In the genomic region with DNA sequence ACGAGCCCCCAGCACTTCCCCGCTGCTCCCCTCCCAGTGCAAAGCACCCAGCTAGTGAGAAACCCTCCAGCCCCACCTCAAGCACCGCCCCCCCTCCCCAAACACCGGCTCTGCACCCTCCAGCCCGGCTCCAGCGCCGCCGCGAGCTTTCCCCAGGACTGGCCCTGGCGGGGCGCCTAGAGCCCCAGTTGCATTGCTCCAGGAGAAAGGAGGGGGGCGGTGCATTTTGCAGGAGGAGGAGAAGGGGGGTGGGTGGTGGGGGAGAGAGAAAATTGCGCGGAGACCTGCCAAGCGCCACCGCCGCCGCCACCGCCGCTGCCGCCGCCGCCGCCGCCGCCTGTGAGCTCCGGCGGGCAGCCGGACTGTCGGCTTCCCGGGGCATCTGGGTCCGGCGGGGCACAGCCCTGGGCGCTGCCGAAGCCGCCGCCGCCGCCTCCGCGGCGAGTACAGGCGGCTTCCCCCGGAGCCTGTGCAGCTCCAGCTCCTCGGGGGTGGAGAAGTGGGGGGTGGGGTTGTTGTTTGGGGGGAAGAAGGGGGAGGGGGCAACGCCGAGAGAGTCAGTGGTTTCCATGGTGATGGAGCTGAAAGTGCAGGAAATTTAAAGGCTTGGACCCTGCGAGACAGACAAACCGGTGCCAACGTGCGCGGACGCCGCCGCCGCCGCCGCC, we compare ENCODE assay signal across 7 cellular contexts. TPM values are rescaled to one million over a fixed set of nuclear protein-coding genes. Genes with fewer than 3 reads are reported as not detected.
DNase-seq lines count a peak whose midpoint lies in the region; ATAC-seq, FAIRE-seq and TF ChIP-seq lines count a peak whose summit lies in the region.

Gene NOG (plus strand): TSS at position 627 of the 668 bp plus-strand sequence. CDS start 525 bp downstream, outside the sequence.

- H3K4me3 Mint-ChIP-seq in activated CD4-positive, alpha-beta memory T cell treated with anti-CD3 and anti-CD28 coated beads for 36 hours: peak within 1 kb of the TSS; percentile 60

- BruUV-seq in endothelial cell of umbilical vein (replicated peaks; lab: Mats Ljungman, UMichigan): no TSS peak

- peak; percentile 21 for FAIRE-seq in endothelial cell of umbilical vein (lab: Jason Lieb, UNC)

- no peak within 1 kb of the TSS for H3K27ac Mint-ChIP-seq in activated CD4-positive, alpha-beta memory T cell treated with anti-CD3 and anti-CD28 coated beads for 36 hours

- CTCF ChIA-PET in activated CD4-positive, alpha-beta memory T cell treated with anti-CD3 and anti-CD28 coated beads for 36 hours (lab: Charles Lee): interaction anchor here (0.6 to 7.2 kb wide), 13 partner anchors 9 to 192 kb away, joined by 3 to 139 read pairs (median 5); no protein-coding TSS in a partner anchor
- CTCF ChIA-PET in endothelial cell of umbilical vein (lab: Charles Lee): interaction anchor here (0.7 to 10.6 kb wide), 33 partner anchors 9 to 443 kb away, joined by 3 to 473 read pairs (median 5); no protein-coding TSS in a partner anchor

- H3K4me2 ChIP-seq in endothelial cell of umbilical vein (ENCODE audit: insufficient read depth, low read length): peak within 1 kb of the TSS; percentile 84

- H3K9ac ChIP-seq in endothelial cell of umbilical vein (replicated peaks; ENCODE audit: extremely low read depth, insufficient read depth, low read length): peak within 1 kb of the TSS; percentile 66

- no peaks in the 10 kb centered on the region for H3K79me2 ChIP-seq in endothelial cell of umbilical vein (ENCODE audit: control insufficient read depth, insufficient read depth, low read length)

- dilution Hi-C loops in endothelial cell of umbilical vein (cut with MboI; ENCODE audit: extremely low pct_ligation_motif_present, low sequenced_read_pairs): loop anchor here (25.0 kb wide), 1 partner anchor 119 kb away; no protein-coding TSS in a partner anchor

- H3K9me1 ChIP-seq in endothelial cell of umbilical vein (replicated peaks; ENCODE audit: control insufficient read depth, extremely low read depth, insufficient read depth, low read length): no peaks in the 10 kb centered on the region

- H2AFZ ChIP-seq in endothelial cell of umbilical vein (ENCODE audit: low read depth, low read length): peak within 1 kb of the TSS; percentile 93

- H3K4me1 Mint-ChIP-seq in activated CD4-positive, alpha-beta memory T cell treated with anti-CD3 and anti-CD28 coated beads for 36 hours (ENCODE audit: low read depth): peaks cover 27% of the 10 kb centered on the region

- H4K20me1 ChIP-seq in endothelial cell of umbilical vein (replicated peaks; ENCODE audit: control insufficient read depth, extremely low read depth, insufficient read depth, low read length): no peaks in the 10 kb centered on the region

- under 1% methylated on average over 48 of the region's 58 CpGs for WGBS in suprapubic skin

- H3K9me3 ChIP-seq in endothelial cell of umbilical vein (replicated peaks; ENCODE audit: control insufficient read depth, insufficient read depth, low read length) (no peaks in the 10 kb centered on the region), suprapubic skin (no peaks in the 10 kb centered on the region)

- peak; percentile 54 for DNase-seq in GM20000 (ENCODE audit: low spot score)
- peak; percentile 80 for DNase-seq in NCI-H2227 (lab: John Stamatoyannopoulos, UW; ENCODE audit: unreplicated experiment)
- peak; percentile 31 for DNase-seq in activated CD4-positive, alpha-beta memory T cell treated with anti-CD3 and anti-CD28 coated beads for 36 hours
- DNase-seq in endothelial cell of umbilical vein (ENCODE audit: low read depth, low spot score): peak; percentile 13
- peak; percentile 83 for DNase-seq in midbrain (lab: John Stamatoyannopoulos, UW)
- DNase-seq in suprapubic skin (ENCODE audit: low spot score in 2 of 2): no peak

- peaks cover 50% of the 10 kb centered on the region for H3K27me3 Mint-ChIP-seq in activated CD4-positive, alpha-beta memory T cell treated with anti-CD3 and anti-CD28 coated beads for 36 hours

- H3K36me3 Mint-ChIP-seq in activated CD4-positive, alpha-beta memory T cell treated with anti-CD3 and anti-CD28 coated beads for 36 hours: no peaks in the 10 kb centered on the region

- POLR2A ChIA-PET in activated CD4-positive, alpha-beta memory T cell treated with anti-CD3 and anti-CD28 coated beads for 36 hours (lab: Charles Lee): interaction anchor here (1.1 to 1.2 kb wide), 3 partner anchors 10 to 194 kb away, joined by 3 read pairs; no protein-coding TSS in a partner anchor
- POLR2A ChIA-PET in endothelial cell of umbilical vein (lab: Charles Lee): interaction anchor here (0.6 kb wide), 1 partner anchor 192 kb away, joined by 4 read pairs; no protein-coding TSS in a partner anchor

- no peaks in the 10 kb centered on the region for H3K9me3 Mint-ChIP-seq in activated CD4-positive, alpha-beta memory T cell treated with anti-CD3 and anti-CD28 coated beads for 36 hours

- H3K36me3 ChIP-seq in endothelial cell of umbilical vein (ENCODE audit: control insufficient read depth in 2 of 2, extremely low read depth in 1 of 2, insufficient read depth in 2 of 2, low read length in 2 of 2): no peaks in the 10 kb centered on the region
- no peaks in the 10 kb centered on the region for H3K36me3 ChIP-seq in suprapubic skin

- no peak for TF ChIP-seq CTCF in GM20000 (IDR thresholded peaks at IDR 0.05; ENCODE audit: extremely low read depth, missing control alignments)
- no peak for TF ChIP-seq CTCF in endothelial cell of umbilical vein (IDR thresholded peaks at IDR 0.05; ENCODE audit: extremely low read depth in 1 of 2, insufficient read depth in 1 of 2, low read depth in 1 of 2, low read length in 2 of 2)
- TF ChIP-seq CTCF in suprapubic skin (IDR thresholded peaks at IDR 0.05): no peak

- peak within 1 kb of the TSS; percentile 46 to 66 (median 56) for H3K4me3 ChIP-seq in endothelial cell of umbilical vein (replicated peaks in 1 of 3; ENCODE audit: insufficient read depth in 1 of 3, low read depth in 1 of 3, low read length in 3 of 3)
- peak within 1 kb of the TSS; percentile 70 for H3K4me3 ChIP-seq in suprapubic skin

- TF ChIP-seq EP300 in suprapubic skin (IDR thresholded peaks at IDR 0.05): no peak

- no peak for ATAC-seq in GM19395 (IDR thresholded peaks at IDR 0.05; ENCODE audit: unreplicated experiment)

- H3K4me1 ChIP-seq in endothelial cell of umbilical vein (ENCODE audit: control insufficient read depth, extremely low read depth, insufficient read depth, low read length) (peaks cover 23% of the 10 kb centered on the region), suprapubic skin (peaks cover 55% of the 10 kb centered on the region)

- TF ChIP-seq POLR2A in endothelial cell of umbilical vein (IDR thresholded peaks at IDR 0.05; ENCODE audit: low read depth, low read length) (no peak), suprapubic skin (IDR thresholded peaks at IDR 0.05) (no peak)

- H3K27ac ChIP-seq in endothelial cell of umbilical vein (ENCODE audit: insufficient read depth, low read depth, low read length) (peak within 1 kb of the TSS; percentile 54), suprapubic skin (peak within 1 kb of the TSS; percentile 31)

- H3K27me3 ChIP-seq in endothelial cell of umbilical vein (ENCODE audit: control insufficient read depth in 2 of 2, insufficient read depth in 2 of 2, low read length in 2 of 2) (peaks cover 47 to 61% of the 10 kb centered on the region in 2 experiments), suprapubic skin (peaks cover 94% of the 10 kb centered on the region)

- intact Hi-C loops in activated CD4-positive, alpha-beta memory T cell treated with anti-CD3 and anti-CD28 coated beads for 36 hours (cut with micrococcal nuclease): loop anchor here (2.0 to 10.0 kb wide), 2 partner anchors 86 to 372 kb away; partner anchors contain the start of gene COIL
- intact Hi-C loops in endothelial cell of umbilical vein (cut with micrococcal nuclease): loop anchor here (1.0 to 10.0 kb wide), 9 partner anchors 86 to 1070 kb away; partner anchors contain the start of gene COIL

TF ChIP-seq in endothelial cell of umbilical vein, 7 proteins besides CTCF, POLR2A, EP300 and RAD21:
- no peak for TF ChIP-seq EZH2 (IDR thresholded peaks at IDR 0.05; ENCODE audit: borderline replicate concordance, low read depth, low read length, severe bottlenecking)
- no peak for TF ChIP-seq FOS (IDR thresholded peaks at IDR 0.05; ENCODE audit: borderline replicate concordance, insufficient read depth, low read length)

RNA-seq across cellular contexts. Expression of gene NOG, which starts in this region (rescaled TPM):
- under 1 TPM in 1 of 2 experiments, not detected in 1; 0.12 TPM for total RNA-seq in activated CD4-positive, alpha-beta memory T cell treated with anti-CD3 and anti-CD28 coated beads for 36 hours
- 2.1 and 2.3 TPM in 2 replicates for total RNA-seq in endothelial cell of umbilical vein
- polyA plus RNA-seq in endothelial cell of umbilical vein: 0.63 and 1.1 TPM in 2 replicates
- polyA plus RNA-seq in endothelial cell of umbilical vein (2011; cell fraction: cytosol; rRNA removed): 0.28 and 0.72 TPM in 2 replicates
- 0.38 and 0.43 TPM in 2 replicates for polyA plus RNA-seq in endothelial cell of umbilical vein (2011; cell fraction: nucleus; rRNA removed)
- polyA plus RNA-seq in endothelial cell of umbilical vein (2012): 0.14 and 0.62 TPM in 2 replicates
- 0.19 TPM in 1 of 2 replicates, not detected in the other for polyA minus RNA-seq in endothelial cell of umbilical vein
- 8.2 TPM for polyA minus RNA-seq in endothelial cell of umbilical vein (2011; cell fraction: cytosol; rRNA and poly(A)+ RNA removed)
- polyA minus RNA-seq in endothelial cell of umbilical vein (2011; cell fraction: nucleus; rRNA and poly(A)+ RNA removed): 0.53 TPM in 1 of 2 replicates, not detected in the other
- 1 to 10 TPM in 1 of 4 donors, under 1 TPM in 1, not detected in 2; 0.30 to 1.0 TPM for total RNA-seq in suprapubic skin

Comparison
In these comparisons a context has a peak if more than half of its experiments do, and no peak if none do; other contexts are left out.
1. Peak in DNase-seq in activated CD4-positive, alpha-beta memory T cell treated with anti-CD3 and anti-CD28 coated beads for 36 hours; RNA of the gene not detected or under 1 TPM.
2. DNase-seq: peak in GM20000 (single experiment), NCI-H2227 (single experiment), endothelial cell of umbilical vein (single experiment) and midbrain (single experiment); none in suprapubic skin (0 of 2).